In the genomic region with DNA sequence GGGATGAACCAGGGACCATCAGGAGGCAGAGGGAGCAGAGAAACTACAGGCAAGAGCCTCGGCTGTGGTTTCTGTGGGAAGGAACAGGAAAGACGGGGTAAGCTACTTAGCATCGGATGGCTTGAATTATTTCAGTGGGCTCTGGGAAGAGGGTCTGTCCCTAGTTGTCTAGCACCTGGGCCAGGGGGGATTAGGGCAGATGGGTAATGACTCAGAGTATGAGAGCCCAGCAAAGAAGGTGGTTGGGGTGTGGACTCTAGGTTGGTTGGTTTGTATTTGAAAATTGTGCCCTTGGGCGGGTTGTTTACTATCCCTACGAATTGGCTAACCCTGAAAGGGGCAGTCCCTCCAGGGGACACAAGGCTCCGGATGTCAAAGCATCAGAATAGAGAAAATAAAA, we compare ENCODE assay signal across 1 cellular context.
TF ChIP-seq lines count a peak whose summit lies in the region.

No MANE protein-coding gene starts in this region.

TF ChIP-seq in GM12878, 131 proteins besides CTCF, POLR2A, EP300 and RAD21 (continued from another document):
- TF ChIP-seq BHLHE40 (IDR thresholded peaks at IDR 0.05; ENCODE audit: borderline replicate concordance in 1 of 2, low read depth in 2 of 2, low read length in 1 of 2): no peak
TF ChIP-seq in GM12878: peak in this region for 2.
